Comparison of ENCODE assay signal across 9 cellular contexts in genomic region chr18:25503567-25504081, GRCh38.
A peak's percentile ranks its signal among the peaks of the same experiment; 100 is the strongest.
DNase-seq lines count a peak whose midpoint lies in the region; ATAC-seq and FAIRE-seq lines count a peak whose summit lies in the region.
"Had no signal": no experiment of that assay in that cellular context is flagged by ENCODE, and none has a peak within 500 bp of the region (broad histone marks: within the 10 kb centered on the region; RNA-seq: fewer than 3 reads in every experiment).

No MANE protein-coding gene starts in this region.

- no peaks in the 10 kb centered on the region for H3K36me3 ChIP-seq in neuron (ENCODE audit: insufficient read depth, low read length)
- H3K36me3 ChIP-seq: BLaER1 treated with 17β-estradiol and CSF1 and Interleukin-3, amounts not matched to agents 10 nM and 100 nM had no signal

- DNase-seq in NCI-H1417 (lab: John Stamatoyannopoulos, UW) (peak; percentile 19 to 53 (median 45)), NCI-H1417 treated with DMSO at 0.1 percent for 48 hours (lab: John Stamatoyannopoulos, UW) (no peak), foreskin melanocyte (peak; percentile 49), amniotic stem cell (lab: John Stamatoyannopoulos, UW) (no peak)

- no peaks in the 10 kb centered on the region for H3K27me3 ChIP-seq in neuron (ENCODE audit: insufficient read depth, low read length)
- H3K27me3 ChIP-seq: BLaER1 treated with 17β-estradiol and CSF1 and Interleukin-3, amounts not matched to agents 10 nM and 100 nM had no signal

- no peaks in the 10 kb centered on the region for H3K4me1 ChIP-seq in neuron (ENCODE audit: insufficient read depth, low read length)
- H3K4me1 ChIP-seq: BLaER1 treated with 17β-estradiol and CSF1 and Interleukin-3, amounts not matched to agents 10 nM and 100 nM had no signal

- peak overlapping the region; percentile 41 for H2AFZ ChIP-seq in neuron (ENCODE audit: low read depth, low read length)

- ATAC-seq in HG02588 (IDR thresholded peaks at IDR 0.05; ENCODE audit: unreplicated experiment) (no peak), GM18519 (IDR thresholded peaks at IDR 0.05; ENCODE audit: low FRiP score, unreplicated experiment) (no peak)

- FAIRE-seq in TTC549 (lab: Jason Lieb, UNC) = peak; percentile 71

- peaks cover 2% of the 10 kb centered on the region for H3K9me3 ChIP-seq in neuron (ENCODE audit: low read length)

- peak overlapping the region; percentile 32 for H3K4me3 ChIP-seq in neuron (ENCODE audit: low read length)
- H3K4me3 ChIP-seq: BLaER1 treated with 17β-estradiol and CSF1 and Interleukin-3, amounts not matched to agents 10 nM and 100 nM had no signal

Comparison
In these comparisons a context has a peak if more than half of its experiments do, and no peak if none do; other contexts are left out.
1. DNase-seq: peak in NCI-H1417 (3 of 3) and foreskin melanocyte (single experiment); none in NCI-H1417 treated with DMSO at 0.1 percent for 48 hours (single experiment) and amniotic stem cell (single experiment).